Comparison of ENCODE assay signal across 11 cellular contexts in genomic region chr12:3896851-3897351, GRCh38. TPM values are rescaled to one million over a fixed set of nuclear protein-coding genes. Genes with fewer than 3 reads are reported as not detected.
DNase-seq lines count a peak whose midpoint lies in the region; ATAC-seq and TF ChIP-seq lines count a peak whose summit lies in the region.
"Had no signal": no experiment of that assay in that cellular context is flagged by ENCODE, and none has a peak within 500 bp of the region (broad histone marks: within the 10 kb centered on the region; RNA-seq: fewer than 3 reads in every experiment).

No MANE protein-coding gene starts in this region.

- peak in 1 of 2 donors; percentile 16 for ATAC-seq in CD4-positive, CD25-positive, alpha-beta regulatory T cell (ENCODE audit: low read depth in 2 of 2)
- ATAC-seq in central memory CD8-positive, alpha-beta T cell (replicated peaks; ENCODE audit: extremely low read depth, poor library complexity, severe bottlenecking) = peak; percentile 29
- ATAC-seq in HG03045 (IDR thresholded peaks at IDR 0.05; ENCODE audit: unreplicated experiment) (no peak), HG03442 (IDR thresholded peaks at IDR 0.05; ENCODE audit: unreplicated experiment) (no peak)
- ATAC-seq: K562 had no signal

- H3K4me3 ChIP-seq in CD4-positive, CD25-positive, alpha-beta regulatory T cell (ENCODE audit: low read depth, low read length) = peak overlapping the region; percentile 61
- H3K4me3 ChIP-seq: K562 had no signal

- peak overlapping the region; percentile 97 to 98 (median 98) for H3K27ac Mint-ChIP-seq in CD4-positive, CD25-positive, alpha-beta regulatory T cell
- peak overlapping the region; percentile 81 for H3K27ac Mint-ChIP-seq in central memory CD8-positive, alpha-beta T cell (ENCODE audit: low read depth)
- peak overlapping the region; percentile 74 for H3K27ac Mint-ChIP-seq in mesothelial cell of epicardium

- TF ChIP-seq CTCF in mesothelial cell of epicardium (IDR thresholded peaks at IDR 0.05; ENCODE audit: unreplicated experiment) (no peak), GM13977 (IDR thresholded peaks at IDR 0.05; ENCODE audit: extremely low read depth, insufficient read depth, missing control alignments) (no peak)

- H3K27me3 ChIP-seq in CD4-positive, CD25-positive, alpha-beta regulatory T cell (ENCODE audit: control insufficient read depth, insufficient read depth, low read length) = no peaks in the 10 kb centered on the region

- H3K27ac ChIP-seq in CD4-positive, CD25-positive, alpha-beta regulatory T cell (ENCODE audit: insufficient read depth, low read length, poor library complexity, severe bottlenecking) = peak overlapping the region; percentile 79

- DNase-seq in CD4-positive, CD25-positive, alpha-beta regulatory T cell = peak in 2 of 3 donors; percentile 11 to 15
- DNase-seq in MV-4-11 (lab: John Stamatoyannopoulos, UW) (peak; percentile 82), mesothelial cell of epicardium (ENCODE audit: low spot score in 2 of 2, unreplicated experiment in 2 of 2) (no peak), GM13977 (ENCODE audit: low spot score) (no peak), NCI-H1694 treated with DMSO at 0.1 percent for 48 hours (lab: John Stamatoyannopoulos, UW) (no peak)
- DNase-seq in central memory CD8-positive, alpha-beta T cell (ENCODE audit: low spot score in 2 of 2) = no peak
- DNase-seq: effector CD4-positive, alpha-beta T cell; kidney glomerular epithelial cell had no signal

- no peaks in the 10 kb centered on the region for H3K36me3 Mint-ChIP-seq in CD4-positive, CD25-positive, alpha-beta regulatory T cell
- no peaks in the 10 kb centered on the region for H3K36me3 Mint-ChIP-seq in central memory CD8-positive, alpha-beta T cell (ENCODE audit: insufficient read depth)
- no peaks in the 10 kb centered on the region for H3K36me3 Mint-ChIP-seq in mesothelial cell of epicardium

- in situ Hi-C loops in GM13977 (cut with MboI; ENCODE audit: low pct_unique_long_range_greater_than_20kb, low sequenced_read_pairs, unreplicated experiment) = loop anchor here (10.0 to 25.0 kb wide), 2 partner anchors 378 to 640 kb away; partner anchors contain the start of genes CCND2 and RAD51AP1

- no peaks in the 10 kb centered on the region for H3K9me3 Mint-ChIP-seq in CD4-positive, CD25-positive, alpha-beta regulatory T cell
- H3K9me3 Mint-ChIP-seq in central memory CD8-positive, alpha-beta T cell = no peaks in the 10 kb centered on the region
- peaks cover 3% of the 10 kb centered on the region for H3K9me3 Mint-ChIP-seq in mesothelial cell of epicardium

- no peaks in the 10 kb centered on the region for H3K9me3 ChIP-seq in CD4-positive, CD25-positive, alpha-beta regulatory T cell (ENCODE audit: control insufficient read depth in 2 of 2, low read length in 2 of 2)

- H3K27me3 Mint-ChIP-seq in CD4-positive, CD25-positive, alpha-beta regulatory T cell = no peaks in the 10 kb centered on the region
- peaks cover 6% of the 10 kb centered on the region for H3K27me3 Mint-ChIP-seq in central memory CD8-positive, alpha-beta T cell
- H3K27me3 Mint-ChIP-seq in mesothelial cell of epicardium (ENCODE audit: low read depth) = no peaks in the 10 kb centered on the region

- peak overlapping the region; percentile 31 to 86 (median 80) for H3K4me3 Mint-ChIP-seq in CD4-positive, CD25-positive, alpha-beta regulatory T cell
- H3K4me3 Mint-ChIP-seq in central memory CD8-positive, alpha-beta T cell = peak overlapping the region; percentile 63
- no peak overlapping the region for H3K4me3 Mint-ChIP-seq in mesothelial cell of epicardium

- H3K4me1 ChIP-seq in CD4-positive, CD25-positive, alpha-beta regulatory T cell (ENCODE audit: control insufficient read depth, insufficient read depth, low read length, poor library complexity, severe bottlenecking) = peaks cover 46% of the 10 kb centered on the region

- H3K4me1 Mint-ChIP-seq in CD4-positive, CD25-positive, alpha-beta regulatory T cell = peaks cover 0 to 30% (median 18%) of the 10 kb centered on the region in 4 donors
- peaks cover 16% of the 10 kb centered on the region for H3K4me1 Mint-ChIP-seq in central memory CD8-positive, alpha-beta T cell
- H3K4me1 Mint-ChIP-seq in mesothelial cell of epicardium = peaks cover 18% of the 10 kb centered on the region

- no peaks in the 10 kb centered on the region for H3K36me3 ChIP-seq in CD4-positive, CD25-positive, alpha-beta regulatory T cell (ENCODE audit: control insufficient read depth, insufficient read depth, low read length)

RNA-seq across cellular contexts. Expression of gene PARP11, which starts 23.7 kb away (rescaled TPM):
- total RNA-seq in CD4-positive, CD25-positive, alpha-beta regulatory T cell = 16.1 TPM
- 10 to 100 TPM in 1 of 4 donors, 1 to 10 TPM in 3; 5.2 to 11.3 (median 6.4) TPM for polyA plus RNA-seq in CD4-positive, CD25-positive, alpha-beta regulatory T cell
- total RNA-seq in mesothelial cell of epicardium = 16.3 to 18.6 TPM (median 16.7 TPM) in 3 replicates

Comparison
In these comparisons a context has a peak if more than half of its experiments do, and no peak if none do; other contexts are left out.
1. DNase-seq: peak in CD4-positive, CD25-positive, alpha-beta regulatory T cell (2 of 3) and MV-4-11 (single experiment); none in central memory CD8-positive, alpha-beta T cell (0 of 2), mesothelial cell of epicardium (0 of 2), GM13977 (single experiment) and NCI-H1694 treated with DMSO at 0.1 percent for 48 hours (single experiment).
2. Peak in every context shown above with its lines, with median percentiles within 50 percentile points of each other: H3K27ac Mint-ChIP-seq.